In the genomic region with DNA sequence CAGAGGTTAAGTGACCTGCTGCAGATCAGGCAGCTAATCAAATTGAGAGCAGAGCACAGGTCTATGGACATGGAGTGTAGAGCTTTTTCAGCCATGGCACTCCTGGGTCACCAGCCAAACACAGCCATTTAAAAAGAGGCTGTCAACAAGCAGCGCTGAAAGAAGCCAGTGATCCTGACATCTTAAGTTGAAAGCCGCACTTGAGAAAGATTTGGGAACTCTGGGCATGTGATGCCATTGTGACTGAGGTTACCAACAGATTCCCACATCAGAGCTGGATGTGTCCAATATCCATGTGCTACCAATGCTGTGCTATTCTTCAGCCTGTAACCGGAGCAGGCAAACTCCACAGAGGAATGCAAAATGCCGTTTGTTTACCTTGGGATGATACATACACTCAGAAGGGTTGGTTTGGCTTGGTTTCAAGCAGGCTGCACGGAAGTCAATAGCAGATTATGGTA, we compare ENCODE assay signal across 1 cellular context.
TF ChIP-seq lines count a peak whose summit lies in the region.

No MANE protein-coding gene starts in this region.

TF ChIP-seq in HepG2, 621 proteins besides CTCF, POLR2A, EP300 and RAD21 (continued from another document and continues in another):
- TF ChIP-seq, protein P1, sequence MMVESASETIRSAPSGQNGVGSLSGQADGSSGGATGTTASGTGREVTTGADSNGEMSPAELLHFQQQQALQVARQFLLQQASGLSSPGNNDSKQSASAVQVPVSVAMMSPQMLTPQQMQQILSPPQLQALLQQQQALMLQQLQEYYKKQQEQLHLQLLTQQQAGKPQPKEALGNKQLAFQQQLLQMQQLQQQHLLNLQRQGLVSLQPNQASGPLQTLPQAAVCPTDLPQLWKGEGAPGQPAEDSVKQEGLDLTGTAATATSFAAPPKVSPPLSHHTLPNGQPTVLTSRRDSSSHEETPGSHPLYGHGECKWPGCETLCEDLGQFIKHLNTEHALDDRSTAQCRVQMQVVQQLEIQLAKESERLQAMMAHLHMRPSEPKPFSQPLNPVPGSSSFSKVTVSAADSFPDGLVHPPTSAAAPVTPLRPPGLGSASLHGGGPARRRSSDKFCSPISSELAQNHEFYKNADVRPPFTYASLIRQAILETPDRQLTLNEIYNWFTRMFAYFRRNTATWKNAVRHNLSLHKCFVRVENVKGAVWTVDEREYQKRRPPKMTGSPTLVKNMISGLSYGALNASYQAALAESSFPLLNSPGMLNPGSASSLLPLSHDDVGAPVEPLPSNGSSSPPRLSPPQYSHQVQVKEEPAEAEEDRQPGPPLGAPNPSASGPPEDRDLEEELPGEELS (CRISPR knock-in tag; IDR thresholded peaks at IDR 0.05): peak; percentile 49; the same call in 1 of the 2 replicates
- no peak for TF ChIP-seq ZNF761 (CRISPR knock-in tag; conservative IDR thresholded peaks at IDR 0.05)
- peak; percentile 82 for TF ChIP-seq TEAD3 (CRISPR knock-in tag; optimal IDR thresholded peaks at IDR 0.05; ENCODE audit: borderline replicate concordance)
- TF ChIP-seq, protein P2, sequence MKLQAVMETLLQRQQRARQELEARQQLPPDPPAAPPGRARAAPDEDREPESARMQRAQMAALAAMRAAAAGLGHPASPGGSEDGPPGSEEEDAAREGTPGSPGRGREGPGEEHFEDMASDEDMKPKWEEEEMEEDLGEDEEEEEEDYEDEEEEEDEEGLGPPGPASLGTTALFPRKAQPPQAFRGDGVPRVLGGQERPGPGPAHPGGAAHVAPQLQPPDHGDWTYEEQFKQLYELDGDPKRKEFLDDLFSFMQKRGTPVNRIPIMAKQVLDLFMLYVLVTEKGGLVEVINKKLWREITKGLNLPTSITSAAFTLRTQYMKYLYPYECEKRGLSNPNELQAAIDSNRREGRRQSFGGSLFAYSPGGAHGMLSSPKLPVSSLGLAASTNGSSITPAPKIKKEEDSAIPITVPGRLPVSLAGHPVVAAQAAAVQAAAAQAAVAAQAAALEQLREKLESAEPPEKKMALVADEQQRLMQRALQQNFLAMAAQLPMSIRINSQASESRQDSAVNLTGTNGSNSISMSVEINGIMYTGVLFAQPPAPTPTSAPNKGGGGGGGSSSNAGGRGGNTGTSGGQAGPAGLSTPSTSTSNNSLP (IDR thresholded peaks at IDR 0.05; ENCODE audit: low read depth, low read length): 0 out of 2 replicates have a peak, but pooled peaks have one; percentile 31
- peak; percentile 64; the same call in 1 of the 2 replicates for TF ChIP-seq SIX1 (CRISPR knock-in tag; IDR thresholded peaks at IDR 0.05; ENCODE audit: borderline replicate concordance)
- TF ChIP-seq, protein P3, sequence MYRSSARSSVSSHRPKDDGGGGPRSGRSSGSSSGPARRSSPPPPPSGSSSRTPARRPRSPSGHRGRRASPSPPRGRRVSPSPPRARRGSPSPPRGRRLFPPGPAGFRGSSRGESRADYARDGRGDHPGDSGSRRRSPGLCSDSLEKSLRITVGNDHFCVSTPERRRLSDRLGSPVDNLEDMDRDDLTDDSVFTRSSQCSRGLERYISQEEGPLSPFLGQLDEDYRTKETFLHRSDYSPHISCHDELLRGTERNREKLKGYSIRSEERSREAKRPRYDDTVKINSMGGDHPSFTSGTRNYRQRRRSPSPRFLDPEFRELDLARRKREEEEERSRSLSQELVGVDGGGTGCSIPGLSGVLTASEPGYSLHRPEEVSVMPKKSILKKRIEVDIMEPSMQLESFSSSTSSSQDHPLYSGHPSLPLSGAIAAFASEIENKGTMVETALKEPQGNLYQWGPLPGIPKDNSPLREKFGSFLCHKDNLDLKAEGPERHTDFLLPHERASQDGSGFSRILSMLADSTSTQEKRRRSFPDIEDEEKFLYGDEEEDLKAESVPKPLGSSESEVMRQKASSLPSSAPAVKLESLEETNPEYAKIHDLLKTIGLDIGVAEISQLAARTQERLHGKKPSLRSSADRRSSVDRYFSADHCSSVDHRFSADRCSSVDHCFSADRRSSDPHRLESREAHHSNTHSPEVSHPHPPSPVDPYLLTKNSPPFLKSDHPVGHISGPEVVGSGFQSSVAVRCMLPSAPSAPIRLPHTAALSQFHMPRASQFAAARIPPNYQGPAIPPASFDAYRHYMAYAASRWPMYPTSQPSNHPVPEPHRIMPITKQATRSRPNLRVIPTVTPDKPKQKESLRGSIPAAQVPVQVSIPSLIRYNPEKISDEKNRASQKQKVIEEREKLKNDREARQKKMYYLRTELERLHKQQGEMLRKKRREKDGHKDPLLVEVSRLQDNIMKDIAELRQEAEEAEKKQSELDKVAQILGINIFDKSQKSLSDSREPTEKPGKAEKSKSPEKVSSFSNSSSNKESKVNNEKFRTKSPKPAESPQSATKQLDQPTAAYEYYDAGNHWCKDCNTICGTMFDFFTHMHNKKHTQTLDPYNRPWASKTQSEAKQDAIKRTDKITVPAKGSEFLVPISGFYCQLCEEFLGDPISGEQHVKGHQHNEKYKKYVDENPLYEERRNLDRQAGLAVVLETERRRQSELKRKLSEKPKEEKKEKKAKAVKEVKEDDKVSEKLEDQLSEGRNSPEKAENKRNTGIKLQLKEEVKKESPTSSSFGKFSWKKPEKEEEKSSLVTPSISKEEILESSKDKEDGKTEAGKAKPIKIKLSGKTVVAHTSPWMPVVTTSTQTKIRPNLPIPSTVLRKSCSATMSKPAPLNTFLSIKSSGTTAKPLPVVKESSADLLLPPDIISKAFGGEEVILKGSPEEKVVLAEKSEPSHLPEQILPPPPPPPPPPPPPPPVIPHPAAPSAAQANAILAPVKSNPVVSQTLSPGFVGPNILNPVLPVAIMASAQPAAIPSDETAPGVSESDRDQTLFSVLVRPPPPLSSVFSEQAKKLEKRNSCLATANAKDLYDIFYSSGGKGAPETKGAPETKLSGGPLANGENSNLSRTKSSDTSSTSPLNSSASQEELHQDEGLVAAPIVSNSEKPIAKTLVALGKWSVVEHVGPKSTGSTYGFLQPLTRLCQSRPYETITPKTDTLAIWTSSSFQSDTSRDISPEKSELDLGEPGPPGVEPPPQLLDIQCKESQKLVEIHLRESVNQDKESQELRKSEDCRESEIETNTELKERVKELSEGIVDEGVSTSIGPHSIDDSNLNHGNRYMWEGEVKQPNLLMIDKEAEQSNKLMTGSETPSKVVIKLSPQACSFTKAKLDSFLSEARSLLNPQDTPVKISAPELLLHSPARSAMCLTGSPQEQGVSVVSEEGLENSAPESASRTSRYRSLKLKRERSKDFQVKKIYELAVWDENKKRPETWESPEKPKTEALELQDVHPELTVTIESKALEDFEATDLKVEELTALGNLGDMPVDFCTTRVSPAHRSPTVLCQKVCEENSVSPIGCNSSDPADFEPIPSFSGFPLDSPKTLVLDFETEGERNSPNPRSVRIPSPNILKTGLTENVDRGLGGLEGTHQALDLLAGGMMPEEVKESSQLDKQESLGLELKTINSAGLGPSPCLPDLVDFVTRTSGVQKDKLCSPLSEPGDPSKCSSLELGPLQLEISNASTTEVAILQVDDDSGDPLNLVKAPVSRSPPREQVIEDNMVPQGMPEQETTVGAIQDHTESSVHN (CRISPR knock-in tag; IDR thresholded peaks at IDR 0.05): no peak
- TF ChIP-seq RARG (CRISPR knock-in tag; IDR thresholded peaks at IDR 0.05; ENCODE audit: low read depth): no peak
- TF ChIP-seq ZNF530 (CRISPR knock-in tag; IDR thresholded peaks at IDR 0.05; ENCODE audit: low read depth): no peak
- no peak for TF ChIP-seq ZNF430 (CRISPR knock-in tag; IDR thresholded peaks at IDR 0.05)
- TF ChIP-seq, protein P4, sequence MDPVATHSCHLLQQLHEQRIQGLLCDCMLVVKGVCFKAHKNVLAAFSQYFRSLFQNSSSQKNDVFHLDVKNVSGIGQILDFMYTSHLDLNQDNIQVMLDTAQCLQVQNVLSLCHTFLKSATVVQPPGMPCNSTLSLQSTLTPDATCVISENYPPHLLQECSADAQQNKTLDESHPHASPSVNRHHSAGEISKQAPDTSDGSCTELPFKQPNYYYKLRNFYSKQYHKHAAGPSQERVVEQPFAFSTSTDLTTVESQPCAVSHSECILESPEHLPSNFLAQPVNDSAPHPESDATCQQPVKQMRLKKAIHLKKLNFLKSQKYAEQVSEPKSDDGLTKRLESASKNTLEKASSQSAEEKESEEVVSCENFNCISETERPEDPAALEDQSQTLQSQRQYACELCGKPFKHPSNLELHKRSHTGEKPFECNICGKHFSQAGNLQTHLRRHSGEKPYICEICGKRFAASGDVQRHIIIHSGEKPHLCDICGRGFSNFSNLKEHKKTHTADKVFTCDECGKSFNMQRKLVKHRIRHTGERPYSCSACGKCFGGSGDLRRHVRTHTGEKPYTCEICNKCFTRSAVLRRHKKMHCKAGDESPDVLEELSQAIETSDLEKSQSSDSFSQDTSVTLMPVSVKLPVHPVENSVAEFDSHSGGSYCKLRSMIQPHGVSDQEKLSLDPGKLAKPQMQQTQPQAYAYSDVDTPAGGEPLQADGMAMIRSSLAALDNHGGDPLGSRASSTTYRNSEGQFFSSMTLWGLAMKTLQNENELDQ (CRISPR knock-in tag; IDR thresholded peaks at IDR 0.05; ENCODE audit: borderline replicate concordance): no peak
- TF ChIP-seq ZNF543 (CRISPR knock-in tag; IDR thresholded peaks at IDR 0.05): no peak
- TF ChIP-seq, protein P5, sequence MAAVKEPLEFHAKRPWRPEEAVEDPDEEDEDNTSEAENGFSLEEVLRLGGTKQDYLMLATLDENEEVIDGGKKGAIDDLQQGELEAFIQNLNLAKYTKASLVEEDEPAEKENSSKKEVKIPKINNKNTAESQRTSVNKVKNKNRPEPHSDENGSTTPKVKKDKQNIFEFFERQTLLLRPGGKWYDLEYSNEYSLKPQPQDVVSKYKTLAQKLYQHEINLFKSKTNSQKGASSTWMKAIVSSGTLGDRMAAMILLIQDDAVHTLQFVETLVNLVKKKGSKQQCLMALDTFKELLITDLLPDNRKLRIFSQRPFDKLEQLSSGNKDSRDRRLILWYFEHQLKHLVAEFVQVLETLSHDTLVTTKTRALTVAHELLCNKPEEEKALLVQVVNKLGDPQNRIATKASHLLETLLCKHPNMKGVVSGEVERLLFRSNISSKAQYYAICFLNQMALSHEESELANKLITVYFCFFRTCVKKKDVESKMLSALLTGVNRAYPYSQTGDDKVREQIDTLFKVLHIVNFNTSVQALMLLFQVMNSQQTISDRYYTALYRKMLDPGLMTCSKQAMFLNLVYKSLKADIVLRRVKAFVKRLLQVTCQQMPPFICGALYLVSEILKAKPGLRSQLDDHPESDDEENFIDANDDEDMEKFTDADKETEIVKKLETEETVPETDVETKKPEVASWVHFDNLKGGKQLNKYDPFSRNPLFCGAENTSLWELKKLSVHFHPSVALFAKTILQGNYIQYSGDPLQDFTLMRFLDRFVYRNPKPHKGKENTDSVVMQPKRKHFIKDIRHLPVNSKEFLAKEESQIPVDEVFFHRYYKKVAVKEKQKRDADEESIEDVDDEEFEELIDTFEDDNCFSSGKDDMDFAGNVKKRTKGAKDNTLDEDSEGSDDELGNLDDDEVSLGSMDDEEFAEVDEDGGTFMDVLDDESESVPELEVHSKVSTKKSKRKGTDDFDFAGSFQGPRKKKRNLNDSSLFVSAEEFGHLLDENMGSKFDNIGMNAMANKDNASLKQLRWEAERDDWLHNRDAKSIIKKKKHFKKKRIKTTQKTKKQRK (IDR thresholded peaks at IDR 0.05; ENCODE audit: low read length): no peak
- 0 out of 2 replicates have a peak, but pooled peaks have one; percentile 9 for TF ChIP-seq ZNF644 (CRISPR knock-in tag; IDR thresholded peaks at IDR 0.05; ENCODE audit: low read depth)
- TF ChIP-seq ZNF124 (CRISPR knock-in tag; IDR thresholded peaks at IDR 0.05): no peak
- no peak for TF ChIP-seq FOXA1 (IDR thresholded peaks at IDR 0.05)
- TF ChIP-seq FOXA1 (CRISPR knock-in tag; IDR thresholded peaks at IDR 0.05): peak; percentile 80
- TF ChIP-seq CC2D1A (CRISPR knock-in tag; IDR thresholded peaks at IDR 0.05): no peak
- no peak for TF ChIP-seq BCL6 (CRISPR knock-in tag; IDR thresholded peaks at IDR 0.05)
- no peak for TF ChIP-seq ONECUT2 (CRISPR knock-in tag; IDR thresholded peaks at IDR 0.05)
- no peak for TF ChIP-seq KDM5B (CRISPR knock-in tag; IDR thresholded peaks at IDR 0.05; ENCODE audit: borderline replicate concordance)
- no peak for TF ChIP-seq ATF1 (CRISPR knock-in tag; IDR thresholded peaks at IDR 0.05)
- no peak for TF ChIP-seq ZKSCAN8 (CRISPR knock-in tag; IDR thresholded peaks at IDR 0.05; ENCODE audit: borderline replicate concordance)
- TF ChIP-seq ZEB1 (IDR thresholded peaks at IDR 0.05; ENCODE audit: insufficient replicate concordance, low read depth): no peak
- TF ChIP-seq, protein P6, sequence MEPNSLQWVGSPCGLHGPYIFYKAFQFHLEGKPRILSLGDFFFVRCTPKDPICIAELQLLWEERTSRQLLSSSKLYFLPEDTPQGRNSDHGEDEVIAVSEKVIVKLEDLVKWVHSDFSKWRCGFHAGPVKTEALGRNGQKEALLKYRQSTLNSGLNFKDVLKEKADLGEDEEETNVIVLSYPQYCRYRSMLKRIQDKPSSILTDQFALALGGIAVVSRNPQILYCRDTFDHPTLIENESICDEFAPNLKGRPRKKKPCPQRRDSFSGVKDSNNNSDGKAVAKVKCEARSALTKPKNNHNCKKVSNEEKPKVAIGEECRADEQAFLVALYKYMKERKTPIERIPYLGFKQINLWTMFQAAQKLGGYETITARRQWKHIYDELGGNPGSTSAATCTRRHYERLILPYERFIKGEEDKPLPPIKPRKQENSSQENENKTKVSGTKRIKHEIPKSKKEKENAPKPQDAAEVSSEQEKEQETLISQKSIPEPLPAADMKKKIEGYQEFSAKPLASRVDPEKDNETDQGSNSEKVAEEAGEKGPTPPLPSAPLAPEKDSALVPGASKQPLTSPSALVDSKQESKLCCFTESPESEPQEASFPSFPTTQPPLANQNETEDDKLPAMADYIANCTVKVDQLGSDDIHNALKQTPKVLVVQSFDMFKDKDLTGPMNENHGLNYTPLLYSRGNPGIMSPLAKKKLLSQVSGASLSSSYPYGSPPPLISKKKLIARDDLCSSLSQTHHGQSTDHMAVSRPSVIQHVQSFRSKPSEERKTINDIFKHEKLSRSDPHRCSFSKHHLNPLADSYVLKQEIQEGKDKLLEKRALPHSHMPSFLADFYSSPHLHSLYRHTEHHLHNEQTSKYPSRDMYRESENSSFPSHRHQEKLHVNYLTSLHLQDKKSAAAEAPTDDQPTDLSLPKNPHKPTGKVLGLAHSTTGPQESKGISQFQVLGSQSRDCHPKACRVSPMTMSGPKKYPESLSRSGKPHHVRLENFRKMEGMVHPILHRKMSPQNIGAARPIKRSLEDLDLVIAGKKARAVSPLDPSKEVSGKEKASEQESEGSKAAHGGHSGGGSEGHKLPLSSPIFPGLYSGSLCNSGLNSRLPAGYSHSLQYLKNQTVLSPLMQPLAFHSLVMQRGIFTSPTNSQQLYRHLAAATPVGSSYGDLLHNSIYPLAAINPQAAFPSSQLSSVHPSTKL (CRISPR knock-in tag; IDR thresholded peaks at IDR 0.05): peak; percentile 42; the same call in 1 of the 2 replicates
- TF ChIP-seq, protein P7, sequence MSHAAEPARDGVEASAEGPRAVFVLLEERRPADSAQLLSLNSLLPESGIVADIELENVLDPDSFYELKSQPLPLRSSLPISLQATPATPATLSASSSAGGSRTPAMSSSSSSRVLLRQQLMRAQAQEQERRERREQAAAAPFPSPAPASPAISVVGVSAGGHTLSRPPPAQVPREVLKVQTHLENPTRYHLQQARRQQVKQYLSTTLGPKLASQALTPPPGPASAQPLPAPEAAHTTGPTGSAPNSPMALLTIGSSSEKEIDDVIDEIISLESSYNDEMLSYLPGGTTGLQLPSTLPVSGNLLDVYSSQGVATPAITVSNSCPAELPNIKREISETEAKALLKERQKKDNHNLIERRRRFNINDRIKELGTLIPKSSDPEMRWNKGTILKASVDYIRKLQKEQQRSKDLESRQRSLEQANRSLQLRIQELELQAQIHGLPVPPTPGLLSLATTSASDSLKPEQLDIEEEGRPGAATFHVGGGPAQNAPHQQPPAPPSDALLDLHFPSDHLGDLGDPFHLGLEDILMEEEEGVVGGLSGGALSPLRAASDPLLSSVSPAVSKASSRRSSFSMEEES (CRISPR knock-in tag; IDR thresholded peaks at IDR 0.05): no peak
